In the genomic region with DNA sequence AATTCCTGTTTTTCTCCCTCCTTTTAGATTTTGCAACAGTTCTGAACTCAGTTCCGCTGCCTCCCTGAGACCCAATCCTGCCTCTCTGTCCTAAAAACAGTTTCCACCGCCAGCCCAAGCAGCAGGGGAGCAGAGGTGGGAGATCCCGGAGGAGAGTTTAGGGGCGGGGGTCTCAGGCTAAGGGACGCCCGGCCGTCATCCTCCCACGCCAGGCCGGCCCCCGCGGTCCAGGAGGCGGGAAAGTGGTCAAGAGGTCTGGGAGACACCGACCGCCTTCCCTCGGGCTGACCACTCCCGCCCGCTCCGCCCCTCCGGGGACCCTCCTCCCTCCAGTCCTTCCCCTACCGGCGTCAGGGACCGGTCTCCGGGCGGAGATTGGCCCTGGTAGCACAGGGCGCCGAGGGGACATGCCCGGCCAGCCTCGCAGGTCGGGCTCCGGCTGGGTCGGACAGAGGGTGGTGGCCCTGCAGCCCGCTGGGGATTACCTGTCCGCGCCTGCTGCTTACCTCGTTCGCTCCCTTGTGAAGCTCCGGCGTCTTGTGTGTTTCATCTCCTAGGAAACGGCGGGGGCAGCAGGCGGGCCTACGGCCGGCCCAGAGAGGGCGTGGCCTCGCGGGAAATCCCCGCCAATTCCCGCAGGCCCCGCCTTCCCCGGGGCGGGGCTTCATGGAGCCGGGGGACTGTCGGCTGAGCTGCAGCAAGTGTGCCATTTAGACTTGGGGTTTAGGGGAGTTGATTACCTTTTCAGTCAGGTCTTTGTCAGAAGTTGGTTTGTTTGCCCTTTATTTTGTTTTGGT, we compare ENCODE assay signal across 1 cellular context.
TF ChIP-seq lines count a peak whose summit lies in the region.

MAK (minus strand) TSS at position 543 of the 797 bp plus-strand sequence. CDS start 7,891 bp downstream, outside the sequence.

TF ChIP-seq in GM12878, 131 proteins besides CTCF, POLR2A, EP300 and RAD21 (continued from another document and continues in another):
- TF ChIP-seq REST (IDR thresholded peaks at IDR 0.05; ENCODE audit: low read depth, low read length) (no peak), TCF7 (IDR thresholded peaks at IDR 0.05; ENCODE audit: borderline replicate concordance) (no peak), CEBPB (IDR thresholded peaks at IDR 0.05; ENCODE audit: borderline replicate concordance in 1 of 2, low read depth in 2 of 2, low read length in 2 of 2) (no peak), ZNF592 (IDR thresholded peaks at IDR 0.05) (no peak), ZNF24 (IDR thresholded peaks at IDR 0.05) (no peak), CUX1 (IDR thresholded peaks at IDR 0.05; ENCODE audit: insufficient replicate concordance, low read depth, low read length) (no peak), YBX1 (IDR thresholded peaks at IDR 0.05) (no peak), IKZF1 (conservative IDR thresholded peaks at IDR 0.05) (no peak; the same call in 1 of the 2 replicates), SKIL (IDR thresholded peaks at IDR 0.05; ENCODE audit: low read depth, poor library complexity, severe bottlenecking) (no peak), BHLHE40 (IDR thresholded peaks at IDR 0.05; ENCODE audit: borderline replicate concordance in 1 of 2, low read depth in 2 of 2, low read length in 1 of 2) (peak in 1 of 2 experiments; percentile 11; a peak in 1 of 4 replicates), HDAC6 (IDR thresholded peaks at IDR 0.05; ENCODE audit: unreplicated experiment) (no peak), MTA3 (IDR thresholded peaks at IDR 0.05; ENCODE audit: borderline replicate concordance, low read length) (no peak), NFXL1 (IDR thresholded peaks at IDR 0.05; ENCODE audit: borderline replicate concordance) (no peak), EED (IDR thresholded peaks at IDR 0.05; ENCODE audit: low read depth) (no peak), CBFB (IDR thresholded peaks at IDR 0.05; ENCODE audit: low read depth) (no peak), ZSCAN29 (IDR thresholded peaks at IDR 0.05) (no peak), STAT1 (conservative IDR thresholded peaks at IDR 0.05) (0 out of 2 replicates have a peak, but pooled peaks have one; percentile 33), SP1 (IDR thresholded peaks at IDR 0.05; ENCODE audit: low read depth, low read length) (no peak), HDGF (IDR thresholded peaks at IDR 0.05) (peak; percentile 58; the same call in 1 of the 2 replicates), YY1 (IDR thresholded peaks at IDR 0.05; ENCODE audit: low read depth, low read length) (peak; percentile 18; the same call in 1 of the 2 replicates), RAD51 (IDR thresholded peaks at IDR 0.05) (no peak), NR2F1 (conservative IDR thresholded peaks at IDR 0.05) (no peak), NR2C1 (IDR thresholded peaks at IDR 0.05) (no peak)
- TF ChIP-seq, protein P1, sequence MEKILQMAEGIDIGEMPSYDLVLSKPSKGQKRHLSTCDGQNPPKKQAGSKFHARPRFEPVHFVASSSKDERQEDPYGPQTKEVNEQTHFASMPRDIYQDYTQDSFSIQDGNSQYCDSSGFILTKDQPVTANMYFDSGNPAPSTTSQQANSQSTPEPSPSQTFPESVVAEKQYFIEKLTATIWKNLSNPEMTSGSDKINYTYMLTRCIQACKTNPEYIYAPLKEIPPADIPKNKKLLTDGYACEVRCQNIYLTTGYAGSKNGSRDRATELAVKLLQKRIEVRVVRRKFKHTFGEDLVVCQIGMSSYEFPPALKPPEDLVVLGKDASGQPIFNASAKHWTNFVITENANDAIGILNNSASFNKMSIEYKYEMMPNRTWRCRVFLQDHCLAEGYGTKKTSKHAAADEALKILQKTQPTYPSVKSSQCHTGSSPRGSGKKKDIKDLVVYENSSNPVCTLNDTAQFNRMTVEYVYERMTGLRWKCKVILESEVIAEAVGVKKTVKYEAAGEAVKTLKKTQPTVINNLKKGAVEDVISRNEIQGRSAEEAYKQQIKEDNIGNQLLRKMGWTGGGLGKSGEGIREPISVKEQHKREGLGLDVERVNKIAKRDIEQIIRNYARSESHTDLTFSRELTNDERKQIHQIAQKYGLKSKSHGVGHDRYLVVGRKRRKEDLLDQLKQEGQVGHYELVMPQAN (conservative IDR thresholded peaks at IDR 0.05), result peak; percentile 78
- TF ChIP-seq, protein P2, sequence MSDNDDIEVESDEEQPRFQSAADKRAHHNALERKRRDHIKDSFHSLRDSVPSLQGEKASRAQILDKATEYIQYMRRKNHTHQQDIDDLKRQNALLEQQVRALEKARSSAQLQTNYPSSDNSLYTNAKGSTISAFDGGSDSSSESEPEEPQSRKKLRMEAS (IDR thresholded peaks at IDR 0.05; ENCODE audit: low read depth, low read length), result no peak
- TF ChIP-seq, protein P3, sequence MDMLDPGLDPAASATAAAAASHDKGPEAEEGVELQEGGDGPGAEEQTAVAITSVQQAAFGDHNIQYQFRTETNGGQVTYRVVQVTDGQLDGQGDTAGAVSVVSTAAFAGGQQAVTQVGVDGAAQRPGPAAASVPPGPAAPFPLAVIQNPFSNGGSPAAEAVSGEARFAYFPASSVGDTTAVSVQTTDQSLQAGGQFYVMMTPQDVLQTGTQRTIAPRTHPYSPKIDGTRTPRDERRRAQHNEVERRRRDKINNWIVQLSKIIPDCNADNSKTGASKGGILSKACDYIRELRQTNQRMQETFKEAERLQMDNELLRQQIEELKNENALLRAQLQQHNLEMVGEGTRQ (IDR thresholded peaks at IDR 0.05; ENCODE audit: borderline replicate concordance, low read depth, low read length), result no peak
- TF ChIP-seq, protein P4, sequence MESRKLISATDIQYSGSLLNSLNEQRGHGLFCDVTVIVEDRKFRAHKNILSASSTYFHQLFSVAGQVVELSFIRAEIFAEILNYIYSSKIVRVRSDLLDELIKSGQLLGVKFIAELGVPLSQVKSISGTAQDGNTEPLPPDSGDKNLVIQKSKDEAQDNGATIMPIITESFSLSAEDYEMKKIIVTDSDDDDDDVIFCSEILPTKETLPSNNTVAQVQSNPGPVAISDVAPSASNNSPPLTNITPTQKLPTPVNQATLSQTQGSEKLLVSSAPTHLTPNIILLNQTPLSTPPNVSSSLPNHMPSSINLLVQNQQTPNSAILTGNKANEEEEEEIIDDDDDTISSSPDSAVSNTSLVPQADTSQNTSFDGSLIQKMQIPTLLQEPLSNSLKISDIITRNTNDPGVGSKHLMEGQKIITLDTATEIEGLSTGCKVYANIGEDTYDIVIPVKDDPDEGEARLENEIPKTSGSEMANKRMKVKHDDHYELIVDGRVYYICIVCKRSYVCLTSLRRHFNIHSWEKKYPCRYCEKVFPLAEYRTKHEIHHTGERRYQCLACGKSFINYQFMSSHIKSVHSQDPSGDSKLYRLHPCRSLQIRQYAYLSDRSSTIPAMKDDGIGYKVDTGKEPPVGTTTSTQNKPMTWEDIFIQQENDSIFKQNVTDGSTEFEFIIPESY (IDR thresholded peaks at IDR 0.05), result no peak
